Comparison of ENCODE assay signal across 15 cellular contexts in the genomic region with DNA sequence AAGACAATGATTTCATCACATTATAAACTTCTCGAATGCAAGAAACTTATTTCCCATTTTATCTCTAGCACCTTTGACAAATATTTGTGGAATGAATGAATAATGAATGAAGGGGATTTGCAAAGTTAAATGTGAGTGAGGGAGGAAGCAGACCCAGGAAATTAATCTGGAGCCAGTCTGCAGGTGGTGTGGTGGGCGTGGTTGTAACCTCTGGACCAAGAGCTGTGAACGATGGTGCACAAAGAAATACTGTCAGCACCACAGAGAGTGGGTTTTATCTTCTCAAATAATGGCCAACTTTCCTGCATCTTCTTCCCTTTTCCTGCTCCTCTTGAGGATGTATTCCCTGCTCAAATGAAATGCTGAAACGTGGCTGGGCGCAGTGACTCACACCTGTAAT. TPM values are rescaled to one million over a fixed set of nuclear protein-coding genes. Genes with fewer than 3 reads are reported as not detected.
DNase-seq lines count a peak whose midpoint lies in the region; ATAC-seq and TF ChIP-seq lines count a peak whose summit lies in the region.
"Had no signal": no experiment of that assay in that cellular context is flagged by ENCODE, and none has a peak within 500 bp of the region (broad histone marks: within the 10 kb centered on the region; RNA-seq: fewer than 3 reads in every experiment).

No MANE protein-coding gene starts in this region.

- no peak for ATAC-seq in activated CD4-positive, alpha-beta T cell treated with anti-CD3 and anti-CD28 coated beads for 36 hours
- no peak for ATAC-seq in CD4-positive, alpha-beta T cell (ENCODE audit: poor library complexity)
- no peak for ATAC-seq in mucosa of descending colon
- ATAC-seq in WTC11 = no peak

- H2AFZ ChIP-seq in osteoblast (ENCODE audit: low read length) = no peak overlapping the region

- H3K36me3 ChIP-seq in colonic mucosa (no peaks in the 10 kb centered on the region), mucosa of descending colon (ENCODE audit: low read depth) (no peaks in the 10 kb centered on the region), osteoblast (ENCODE audit: insufficient read depth, low read length) (no peaks in the 10 kb centered on the region)

- H3K27ac Mint-ChIP-seq in activated CD4-positive, alpha-beta T cell treated with anti-CD3 and anti-CD28 coated beads for 36 hours = peak overlapping the region; percentile 16
- peak overlapping the region; percentile 18 for H3K27ac Mint-ChIP-seq in CD4-positive, alpha-beta T cell
- no peak overlapping the region for H3K27ac Mint-ChIP-seq in WTC11
- H3K27ac Mint-ChIP-seq: HFFc6 had no signal

- H3K4me1 ChIP-seq in colonic mucosa = no peaks in the 10 kb centered on the region
- peaks cover 5% of the 10 kb centered on the region for H3K4me1 ChIP-seq in mucosa of descending colon (ENCODE audit: low read depth)
- H3K4me1 ChIP-seq in osteoblast (ENCODE audit: insufficient read depth, low read length) = no peaks in the 10 kb centered on the region

- no peaks in the 10 kb centered on the region for H3K79me2 ChIP-seq in osteoblast (ENCODE audit: insufficient read depth, low read length)

- intact Hi-C loops in activated CD4-positive, alpha-beta T cell treated with anti-CD3 and anti-CD28 coated beads for 36 hours (cut with DNase I, micrococcal nuclease) = no loop called here
- intact Hi-C loops in CD4-positive, alpha-beta T cell (cut with DNase I, micrococcal nuclease) = loop anchor here (2.0 to 10.0 kb wide), 2 partner anchors 22 to 170 kb away; partner anchors contain the start of gene FXYD7 (in 1 of the 2)
- intact Hi-C loops in colonic mucosa (cut with DNase I) (no loop called here), mucosa of descending colon (cut with DNase I, micrococcal nuclease) (no loop called here)

- H3K9ac ChIP-seq in colonic mucosa (ENCODE audit: low read depth in 2 of 2, low read length in 2 of 2) = no peak overlapping the region

- H3K27me3 ChIP-seq in CD4-positive, alpha-beta T cell (ENCODE audit: control insufficient read depth, insufficient read depth, low read length) = no peaks in the 10 kb centered on the region
- H3K27me3 ChIP-seq in colonic mucosa (no peaks in the 10 kb centered on the region), osteoblast (ENCODE audit: insufficient read depth, low read length) (no peaks in the 10 kb centered on the region)

- H3K27ac ChIP-seq in CD4-positive, alpha-beta T cell (ENCODE audit: low read depth, low read length) = no peak overlapping the region
- no peak overlapping the region for H3K27ac ChIP-seq in colonic mucosa
- no peak overlapping the region for H3K27ac ChIP-seq in osteoblast (ENCODE audit: low read depth, low read length)

- POLR2A ChIA-PET in activated CD4-positive, alpha-beta T cell treated with anti-CD3 and anti-CD28 coated beads for 36 hours (lab: Charles Lee) = interaction anchor here (3.5 kb wide), 1 partner anchor 25 kb away, joined by 14 read pairs; the partner anchor contains the start of gene GRAMD1A
- POLR2A ChIA-PET in CD4-positive, alpha-beta T cell (lab: Charles Lee) = interaction anchor here (0.7 to 4.4 kb wide), 3 partner anchors 26 to 39 kb away, joined by 3 to 58 read pairs (median 12); partner anchors contain the start of gene GRAMD1A
- POLR2A ChIA-PET in WTC11 (lab: Charles Lee) = interaction anchor here (0.7 to 1.3 kb wide), 2 partner anchors 25 to 1079 kb away, joined by 3 to 5 read pairs; partner anchors contain the start of gene GRAMD1A

- no peaks in the 10 kb centered on the region for H3K27me3 Mint-ChIP-seq in activated CD4-positive, alpha-beta T cell treated with anti-CD3 and anti-CD28 coated beads for 36 hours
- no peaks in the 10 kb centered on the region for H3K27me3 Mint-ChIP-seq in CD4-positive, alpha-beta T cell
- H3K27me3 Mint-ChIP-seq in WTC11 (ENCODE audit: low read depth) = peaks cover 13% of the 10 kb centered on the region

- DNase-seq in activated CD4-positive, alpha-beta T cell treated with anti-CD3 and anti-CD28 coated beads for 36 hours = no peak
- DNase-seq in activated CD4-positive, alpha-beta T cell treated with anti-CD3 and anti-CD28 coated beads for 48 hours = no peak
- no peak for DNase-seq in CD4-positive, alpha-beta T cell
- DNase-seq in colonic mucosa (peak; percentile 60), mucosa of descending colon (peak in 2 of 3 donors; percentile 53 to 71), WTC11 (ENCODE audit: low spot score) (no peak), HPDE6-E6E7 (ENCODE audit: extremely low spot score) (no peak), osteoblast (ENCODE audit: insufficient read length, low spot score, missing footprints) (no peak)
- DNase-seq: 8988T, HFFc6, IMR-90, NCI-H1417 treated with DMSO at 0.1 percent for 48 hours, NCI-H2029 treated with DMSO at 0.1 percent for 48 hours, NCI-H510A, SHP77 had no signal

- peaks cover 8% of the 10 kb centered on the region for H3K9me3 Mint-ChIP-seq in activated CD4-positive, alpha-beta T cell treated with anti-CD3 and anti-CD28 coated beads for 36 hours (ENCODE audit: low read depth)
- H3K9me3 Mint-ChIP-seq in CD4-positive, alpha-beta T cell = peaks cover 4% of the 10 kb centered on the region
- peaks cover 38% of the 10 kb centered on the region for H3K9me3 Mint-ChIP-seq in WTC11

- TF ChIP-seq CTCF in CD4-positive, alpha-beta T cell (IDR thresholded peaks at IDR 0.05) = no peak
- TF ChIP-seq CTCF in colonic mucosa (IDR thresholded peaks at IDR 0.05) (no peak), mucosa of descending colon (IDR thresholded peaks at IDR 0.05) (no peak), WTC11 (IDR thresholded peaks at IDR 0.05) (no peak), osteoblast (IDR thresholded peaks at IDR 0.05; ENCODE audit: extremely low read depth, low read depth, low read length) (no peak)

- H3K9me3 ChIP-seq in CD4-positive, alpha-beta T cell (ENCODE audit: control insufficient read depth, low read length) = no peaks in the 10 kb centered on the region
- no peaks in the 10 kb centered on the region for H3K9me3 ChIP-seq in colonic mucosa
- H3K9me3 ChIP-seq in mucosa of descending colon = peaks cover 7% of the 10 kb centered on the region
- H3K9me3 ChIP-seq in osteoblast (ENCODE audit: low read depth, low read length) = peaks cover 6% of the 10 kb centered on the region

- H3K36me3 Mint-ChIP-seq in activated CD4-positive, alpha-beta T cell treated with anti-CD3 and anti-CD28 coated beads for 36 hours (ENCODE audit: low read depth) = peaks cover 3% of the 10 kb centered on the region
- peaks cover 4% of the 10 kb centered on the region for H3K36me3 Mint-ChIP-seq in CD4-positive, alpha-beta T cell (ENCODE audit: low read depth)
- peaks cover 26% of the 10 kb centered on the region for H3K36me3 Mint-ChIP-seq in WTC11

- H3K4me3 Mint-ChIP-seq in activated CD4-positive, alpha-beta T cell treated with anti-CD3 and anti-CD28 coated beads for 36 hours = no peak overlapping the region
- H3K4me3 Mint-ChIP-seq in CD4-positive, alpha-beta T cell = no peak overlapping the region
- no peak overlapping the region for H3K4me3 Mint-ChIP-seq in WTC11
- H3K4me3 Mint-ChIP-seq: HFFc6 had no signal

- CTCF ChIA-PET in activated CD4-positive, alpha-beta T cell treated with anti-CD3 and anti-CD28 coated beads for 36 hours (lab: Charles Lee) = interaction anchor here (0.8 to 6.4 kb wide), 3 partner anchors 25 to 1838 kb away, joined by 3 to 124 read pairs (median 26); partner anchors contain the start of gene GRAMD1A
- CTCF ChIA-PET in CD4-positive, alpha-beta T cell (lab: Charles Lee) = interaction anchor here (4.7 kb wide), 1 partner anchor 39 kb away, joined by 50 read pairs; no protein-coding TSS in a partner anchor
- CTCF ChIA-PET in WTC11 (lab: Charles Lee) = interaction anchor here (0.7 to 3.5 kb wide), 6 partner anchors 24 to 136 kb away, joined by 4 to 17 read pairs (median 6); partner anchors contain the start of gene GRAMD1A

- H3K4me2 ChIP-seq in osteoblast (ENCODE audit: insufficient read depth, low read length) = no peak overlapping the region

- no peaks in the 10 kb centered on the region for H4K20me1 ChIP-seq in osteoblast (ENCODE audit: insufficient read depth, low read length)

- no peak overlapping the region for H3K4me3 ChIP-seq in colonic mucosa
- H3K4me3 ChIP-seq in mucosa of descending colon = no peak overlapping the region
- H3K4me3 ChIP-seq in osteoblast (ENCODE audit: insufficient read depth, low read length) = no peak overlapping the region

- peaks cover 36% of the 10 kb centered on the region for H3K4me1 Mint-ChIP-seq in activated CD4-positive, alpha-beta T cell treated with anti-CD3 and anti-CD28 coated beads for 36 hours
- peaks cover 22% of the 10 kb centered on the region for H3K4me1 Mint-ChIP-seq in CD4-positive, alpha-beta T cell (ENCODE audit: low read depth)
- H3K4me1 Mint-ChIP-seq in WTC11 = peaks cover 31% of the 10 kb centered on the region

TF ChIP-seq in WTC11, 78 proteins besides CTCF, POLR2A, EP300 and RAD21 (continues in another document):
- TF ChIP-seq ZNF423 (CRISPR knock-in tag; IDR thresholded peaks at IDR 0.05) (no peak), MXD4 (CRISPR knock-in tag; IDR thresholded peaks at IDR 0.05; ENCODE audit: borderline replicate concordance) (no peak)

RNA-seq across cellular contexts. Expression of gene ZNF792, which starts 11.0 kb away (rescaled TPM):
- 1 to 10 TPM; 5.6 to 5.7 TPM for total RNA-seq in activated CD4-positive, alpha-beta T cell treated with anti-CD3 and anti-CD28 coated beads for 36 hours
- total RNA-seq in CD4-positive, alpha-beta T cell = 1 to 10 TPM; 6.8 to 8.9 TPM
- total RNA-seq in colonic mucosa = 1 to 10 TPM; 6.7 to 8.1 TPM
- total RNA-seq in mucosa of descending colon = 1 to 10 TPM; 5.4 to 7.6 (median 6.7) TPM
- total RNA-seq in WTC11 (2021) = 6.6 to 12.9 TPM (median 8.0 TPM) in 3 replicates
- total RNA-seq in osteoblast = 6.2 TPM in 2 replicates

RNA-seq across cellular contexts. Expression of gene GRAMD1A, which starts 25.1 kb away (rescaled TPM):
- total RNA-seq in activated CD4-positive, alpha-beta T cell treated with anti-CD3 and anti-CD28 coated beads for 36 hours = 100 to 1,000 TPM; 185 to 227 TPM
- total RNA-seq in CD4-positive, alpha-beta T cell = 100 to 1,000 TPM; 221 to 229 TPM
- total RNA-seq in colonic mucosa (10 to 100 TPM; 26.3 to 31.0 TPM), mucosa of descending colon (10 to 100 TPM; 32.5 to 53.1 (median 33.8) TPM), WTC11 (2021) (235 to 389 TPM (median 236 TPM) in 3 replicates), osteoblast (29.7 and 33.6 TPM in 2 replicates)

RNA-seq across cellular contexts. Expression of gene ZNF30, which starts 48.4 kb away (rescaled TPM):
- 1 to 10 TPM; 5.7 to 6.2 TPM for total RNA-seq in activated CD4-positive, alpha-beta T cell treated with anti-CD3 and anti-CD28 coated beads for 36 hours
- total RNA-seq in CD4-positive, alpha-beta T cell = 1 to 10 TPM in 1 of 2 experiments, under 1 TPM in 1; 0.84 to 1.1 TPM
- total RNA-seq in colonic mucosa (1 to 10 TPM; 1.3 to 2.1 TPM), mucosa of descending colon (1 to 10 TPM; 1.3 to 4.9 (median 2.1) TPM), WTC11 (2021) (5.4 to 6.8 TPM (median 6.0 TPM) in 3 replicates), osteoblast (3.8 and 4.3 TPM in 2 replicates)

RNA-seq across cellular contexts. Expression of gene SCN1B, which starts 55.2 kb away (rescaled TPM):
- 1 to 10 TPM; 1.3 to 1.6 TPM for total RNA-seq in activated CD4-positive, alpha-beta T cell treated with anti-CD3 and anti-CD28 coated beads for 36 hours
- total RNA-seq in CD4-positive, alpha-beta T cell = 1 to 10 TPM; 1.4 to 2.3 TPM
- 1 to 10 TPM; 1.8 to 2.1 TPM for total RNA-seq in colonic mucosa
- 1 to 10 TPM; 1.6 to 8.8 (median 3.5) TPM for total RNA-seq in mucosa of descending colon
- 4.4 to 8.0 TPM (median 4.8 TPM) in 3 replicates for total RNA-seq in WTC11 (2021)
- total RNA-seq in osteoblast = 4.7 and 5.6 TPM in 2 replicates

Comparison
In these comparisons a context has a peak if more than half of its experiments do, and no peak if none do; other contexts are left out.
1. DNase-seq: peak in colonic mucosa (single experiment) and mucosa of descending colon (2 of 3); none in activated CD4-positive, alpha-beta T cell treated with anti-CD3 and anti-CD28 coated beads for 36 hours (single experiment), activated CD4-positive, alpha-beta T cell treated with anti-CD3 and anti-CD28 coated beads for 48 hours (single experiment), CD4-positive, alpha-beta T cell (0 of 10), WTC11 (single experiment), HPDE6-E6E7 (single experiment) and osteoblast (single experiment).
2. intact Hi-C loops: an anchor here in CD4-positive, alpha-beta T cell (2.0 to 10.0 kb wide); none called in activated CD4-positive, alpha-beta T cell treated with anti-CD3 and anti-CD28 coated beads for 36 hours, colonic mucosa and mucosa of descending colon.